26 cellular contexts compared by ENCODE assay signal in genomic region chr5:134517553-134517952, GRCh38.
"Had no signal": no experiment of that assay in that cellular context is flagged by ENCODE, and none has a peak within 500 bp of the region (broad histone marks: within the 10 kb centered on the region; RNA-seq: fewer than 3 reads in every experiment).

No MANE protein-coding gene starts in this region.

- ATAC-seq: activated T-cell treated with anti-CD3 and anti-CD28 coated beads, Interleukin-2, amount 50 U/mL, for 72 hours had no signal

- H3K27ac Mint-ChIP-seq: activated B cell treated with CpG ODN at 0.5 μM for 24 hours; activated CD4-positive, alpha-beta memory T cell treated with anti-CD3 and anti-CD28 coated beads for 36 hours; activated CD4-positive, alpha-beta T cell treated with anti-CD3 and anti-CD28 coated beads, Interleukin-2, amount 10 ng/mL, durations not matched to agents 7 days and 5 days; activated naive CD8-positive, alpha-beta T cell treated with anti-CD3 and anti-CD28 coated beads, Interleukin-2, amount 10 ng/mL, durations not matched to agents 7 days and 5 days; activated T-cell treated with anti-CD3 and anti-CD28 coated beads, Interleukin-2, amount 50 U/mL, for 72 hours had no signal

- DNase-seq: activated B cell treated with CpG ODN at 0.5 μM for 24 hours; activated CD4-positive, alpha-beta memory T cell treated with anti-CD3 and anti-CD28 coated beads for 36 hours; activated CD4-positive, alpha-beta T cell treated with anti-CD3 and anti-CD28 coated beads for 1 hour; activated CD4-positive, alpha-beta T cell treated with anti-CD3 and anti-CD28 coated beads, Interleukin-2, amount 10 ng/mL, durations not matched to agents 7 days and 5 days; activated CD8-positive, alpha-beta memory T cell treated with anti-CD3 and anti-CD28 coated beads for 24 hours; activated naive CD4-positive, alpha-beta T cell treated with anti-CD3 and anti-CD28 coated beads, Interleukin-2, amount 50 U/mL, for 16 hours; activated naive CD8-positive, alpha-beta T cell treated with anti-CD3 and anti-CD28 coated beads, Interleukin-2, amount 10 ng/mL, durations not matched to agents 7 days and 5 days; activated T-cell treated with anti-CD3 and anti-CD28 coated beads for 4 hours; activated T-cell treated with anti-CD3 and anti-CD28 coated beads, Interleukin-2, amount 50 U/mL, for 72 hours; adrenal gland; anterior cingulate cortex; caudate nucleus; KG1; MV-4-11; NCI-H1092 treated with DMSO at 0.1 percent for 48 hours; NCI-H1436; NCI-H1694 treated with DMSO at 0.1 percent for 48 hours; NCI-H2029 treated with DMSO at 0.1 percent for 48 hours; NCI-H345; NCI-H510A treated with DMSO at 0.1 percent for 48 hours; NCI-H69; SIG-M5; T-helper 2 cell; T1000 had no signal

- H3K9me3 ChIP-seq: adrenal gland had no signal

- H3K27me3 Mint-ChIP-seq: activated B cell treated with CpG ODN at 0.5 μM for 24 hours; activated CD4-positive, alpha-beta memory T cell treated with anti-CD3 and anti-CD28 coated beads for 36 hours had no signal

- H3K27me3 ChIP-seq: adrenal gland had no signal

- H3K36me3 Mint-ChIP-seq: activated CD4-positive, alpha-beta memory T cell treated with anti-CD3 and anti-CD28 coated beads for 36 hours had no signal

- H3K9me3 Mint-ChIP-seq: activated B cell treated with CpG ODN at 0.5 μM for 24 hours; activated CD4-positive, alpha-beta memory T cell treated with anti-CD3 and anti-CD28 coated beads for 36 hours; activated CD4-positive, alpha-beta T cell treated with anti-CD3 and anti-CD28 coated beads, Interleukin-2, amount 10 ng/mL, durations not matched to agents 7 days and 5 days; activated naive CD8-positive, alpha-beta T cell treated with anti-CD3 and anti-CD28 coated beads, Interleukin-2, amount 10 ng/mL, durations not matched to agents 7 days and 5 days; activated T-cell treated with anti-CD3 and anti-CD28 coated beads, Interleukin-2, amount 50 U/mL, for 72 hours had no signal

- H3K4me3 ChIP-seq: adrenal gland had no signal

- FAIRE-seq: RCC 7860, TTC549 had no signal

- H3K36me3 ChIP-seq: adrenal gland had no signal

- H3K27ac ChIP-seq: adrenal gland had no signal

- H3K4me3 Mint-ChIP-seq: activated B cell treated with CpG ODN at 0.5 μM for 24 hours; activated CD4-positive, alpha-beta memory T cell treated with anti-CD3 and anti-CD28 coated beads for 36 hours; activated CD4-positive, alpha-beta T cell treated with anti-CD3 and anti-CD28 coated beads, Interleukin-2, amount 10 ng/mL, durations not matched to agents 7 days and 5 days; activated naive CD8-positive, alpha-beta T cell treated with anti-CD3 and anti-CD28 coated beads, Interleukin-2, amount 10 ng/mL, durations not matched to agents 7 days and 5 days; activated T-cell treated with anti-CD3 and anti-CD28 coated beads, Interleukin-2, amount 50 U/mL, for 72 hours had no signal
